In the genomic region with DNA sequence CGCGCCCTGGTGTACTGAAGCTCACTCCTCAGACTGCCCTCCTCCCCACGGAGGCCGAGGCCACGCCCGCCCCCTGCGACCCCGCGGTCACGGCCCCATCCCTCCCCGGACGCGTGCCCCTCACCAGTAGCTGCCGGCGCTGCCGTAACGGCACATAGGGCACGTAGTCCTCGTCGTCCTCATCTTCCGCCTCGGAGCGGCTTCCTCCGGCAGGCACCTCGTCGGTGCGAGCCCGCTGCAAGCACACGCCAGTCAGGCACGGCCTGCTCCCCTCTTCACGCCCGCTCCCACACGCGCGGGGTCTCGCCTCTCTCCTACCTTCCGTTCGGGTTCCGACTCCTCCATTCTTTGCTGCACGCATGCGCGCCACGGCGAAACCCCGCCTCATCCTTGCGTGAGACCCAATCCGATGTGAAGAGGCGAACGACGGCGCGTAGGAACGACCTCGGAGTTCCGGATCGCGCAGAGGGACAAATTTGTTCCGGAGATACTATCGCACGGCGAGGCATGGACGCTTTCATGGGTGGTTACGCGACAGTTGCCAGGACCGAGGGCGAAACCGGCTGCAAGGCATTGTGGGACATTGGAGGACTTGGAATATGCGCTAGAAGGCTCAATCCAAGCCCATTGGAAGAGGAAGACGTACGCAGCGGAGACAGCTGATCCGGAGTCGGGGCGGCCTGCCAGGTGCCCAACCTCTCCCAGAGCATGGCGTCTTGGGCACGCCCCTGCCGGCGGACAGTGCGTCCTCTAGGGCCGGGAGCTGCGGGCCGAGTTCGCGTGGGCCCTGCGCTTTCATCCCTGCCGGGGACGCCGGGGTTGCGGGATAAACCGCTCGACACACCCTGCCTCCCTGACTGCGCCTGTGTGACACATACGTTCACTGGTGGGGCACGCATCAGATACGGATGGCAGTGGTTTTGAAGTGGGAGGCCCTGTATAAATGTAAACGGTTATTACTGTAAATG, we compare ENCODE assay signal across 8 cellular contexts. TPM values are rescaled to one million over a fixed set of nuclear protein-coding genes. Genes with fewer than 3 reads are reported as not detected.
DNase-seq lines count a peak whose midpoint lies in the region; ATAC-seq and TF ChIP-seq lines count a peak whose summit lies in the region.

A gene (minus strand): TSS at position 361 of the 968 bp plus-strand sequence. CDS start 16 bp downstream, at position 345.

- H3K4me1 Mint-ChIP-seq in natural killer cell, result peaks cover 44 to 56% of the 10 kb centered on the region in 2 donors

- DNase-seq in ELR (ENCODE audit: low read depth) (peak; percentile 99), H4 (ENCODE audit: low spot score) (peak; percentile 100), LoVo (ENCODE audit: low spot score) (peak; percentile 98), SHP77 (lab: John Stamatoyannopoulos, UW) (peak; percentile 97), fibroblast of peridontal ligament (ENCODE audit: extremely low read depth) (peak; percentile 99), natural killer cell (peak; percentile 92)
- DNase-seq in activated effector memory CD4-positive, alpha-beta T cell treated with Interleukin-2 at 50 U/mL for 16 hours, result peak; percentile 93
- peak; percentile 95 for DNase-seq in stimulated activated naive CD4-positive, alpha-beta T cell treated with Interleukin-2 at 50 U/mL for 16 hours (lab: John Stamatoyannopoulos, UW)

- intact Hi-C loops in natural killer cell (cut with micrococcal nuclease), result no loop called here

- H3K27me3 Mint-ChIP-seq in natural killer cell (ENCODE audit: low read depth in 2 of 2), result no peaks in the 10 kb centered on the region

- H3K36me3 Mint-ChIP-seq in natural killer cell, result no peaks in the 10 kb centered on the region

- H3K4me3 Mint-ChIP-seq in natural killer cell, result peak within 1 kb of the TSS; percentile 97

- ATAC-seq in natural killer cell, result peak; percentile 90 to 93 (median 91)

- peak within 1 kb of the TSS; percentile 90 to 93 for H3K27ac Mint-ChIP-seq in natural killer cell

- TF ChIP-seq CTCF in natural killer cell (IDR thresholded peaks at IDR 0.05), result no peak

- no peaks in the 10 kb centered on the region for H3K9me3 Mint-ChIP-seq in natural killer cell

RNA-seq across cellular contexts. Expression of the gene that starts here (rescaled TPM):
- 106 and 122 TPM in 2 replicates for total RNA-seq in H4 (2014; rRNA removed; shearing (Covaris generic))
- 100 to 1,000 TPM in 1 of 3 donors, 10 to 100 TPM in 2; 66.6 to 106 (median 78.3) TPM for total RNA-seq in natural killer cell

Comparison
In these comparisons a context has a peak if more than half of its experiments do, and no peak if none do; other contexts are left out.
1. Peak in every context shown above with its lines: DNase-seq and ATAC-seq.